21 cellular contexts compared by ENCODE assay signal in the genomic region with DNA sequence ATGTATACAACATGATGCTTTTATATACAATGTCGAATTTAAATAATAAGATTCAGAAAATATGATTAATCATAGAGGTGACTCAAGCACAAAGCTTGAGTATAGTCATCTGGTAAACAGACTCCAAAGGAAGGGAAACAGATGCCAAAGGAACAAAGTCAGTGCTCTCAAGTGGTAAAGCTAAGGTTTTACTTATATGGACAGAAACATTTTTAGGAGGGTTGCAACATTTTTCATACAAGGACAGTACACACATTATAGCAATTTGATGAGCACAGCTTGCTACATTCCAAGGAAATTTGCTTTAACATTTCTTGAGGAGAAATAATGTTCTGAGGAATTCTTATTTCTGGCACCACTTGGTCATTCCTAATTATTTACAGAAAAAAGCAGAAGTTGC.
DNase-seq lines count a peak whose midpoint lies in the region; ATAC-seq and TF ChIP-seq lines count a peak whose summit lies in the region.
"Had no signal": no experiment of that assay in that cellular context is flagged by ENCODE, and none has a peak within 500 bp of the region (broad histone marks: within the 10 kb centered on the region; RNA-seq: fewer than 3 reads in every experiment).

No MANE protein-coding gene starts in this region.

- TF ChIP-seq CTCF in AG09319 (IDR thresholded peaks at IDR 0.05; ENCODE audit: low read depth, low read length) (no peak), fibroblast of pulmonary artery (IDR thresholded peaks at IDR 0.05; ENCODE audit: low read length, missing control alignments) (no peak)

- H3K4me3 ChIP-seq in fibroblast of pulmonary artery (replicated peaks; ENCODE audit: low read depth, low read length): no peak overlapping the region
- H3K4me3 ChIP-seq: adrenal gland had no signal

- DNase-seq in AG09319 (ENCODE audit: extremely low read depth, low read depth) (peak; percentile 30), HT1080 (ENCODE audit: low read depth) (peak; percentile 66), amniotic epithelial cell (ENCODE audit: low read depth) (peak; percentile 93), fibroblast of pulmonary artery (ENCODE audit: low read depth) (peak; percentile 17), NCI-H510A (lab: John Stamatoyannopoulos, UW) (no peak), NCI-H1092 treated with DMSO at 0.1 percent for 48 hours (lab: John Stamatoyannopoulos, UW) (no peak)
- DNase-seq in activated effector memory CD4-positive, alpha-beta T cell treated with anti-CD3 and anti-CD28 coated beads, Interleukin-2, amount 50 U/mL, for 16 hours: no peak
- DNase-seq: adrenal gland; CD8-positive, alpha-beta memory T cell; DMS79 treated with DMSO at 0.1 percent for 48 hours; Karpas-422; NCI-H2107; NCI-H524 treated with DMSO at 0.1 percent for 48 hours; right cardiac atrium; stimulated activated naive CD8-positive, alpha-beta T cell treated with anti-CD3 and anti-CD28 coated beads, Interleukin-15, amount 100 ng/mL, for 72 hours; T1000; trophoblast cell had no signal

- ATAC-seq in GM18520 (IDR thresholded peaks at IDR 0.05; ENCODE audit: unreplicated experiment): no peak
- ATAC-seq: activated CD4-positive, CD25-positive, alpha-beta regulatory T cell treated with anti-CD3 and anti-CD28 coated beads, Interleukin-2, amount 50 U/mL, for 24 hours; HCT116; left lobe of liver; right cardiac atrium; stimulated activated naive CD8-positive, alpha-beta T cell treated with anti-CD3 and anti-CD28 coated beads, Interleukin-15, amount 100 ng/mL, for 72 hours had no signal

Comparison
In these comparisons a context has a peak if more than half of its experiments do, and no peak if none do; other contexts are left out.
1. DNase-seq: peak in AG09319 (single experiment), HT1080 (single experiment), amniotic epithelial cell (single experiment) and fibroblast of pulmonary artery (single experiment); none in NCI-H510A (single experiment), NCI-H1092 treated with DMSO at 0.1 percent for 48 hours (single experiment) and activated effector memory CD4-positive, alpha-beta T cell treated with anti-CD3 and anti-CD28 coated beads, Interleukin-2, amount 50 U/mL, for 16 hours (single experiment).